In the genomic region with DNA sequence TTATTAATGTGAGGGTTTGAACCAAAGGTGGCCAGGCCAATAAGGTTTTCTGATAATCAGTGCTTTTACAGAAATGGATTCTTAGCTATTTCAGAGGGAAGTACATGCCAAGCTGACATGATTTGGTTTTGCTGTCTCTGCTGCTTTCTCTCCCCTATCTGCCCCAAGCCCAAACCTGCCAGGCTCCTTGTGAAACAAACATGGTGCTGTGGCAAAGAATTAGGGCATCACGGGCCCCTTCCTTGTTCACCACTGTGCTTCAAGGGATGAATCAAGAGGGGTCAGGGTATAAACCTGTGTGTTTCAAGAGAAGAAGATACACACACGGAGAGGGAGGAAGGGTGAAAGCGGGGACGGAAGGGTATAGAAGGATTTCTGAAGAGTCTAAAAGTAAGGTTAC, we compare ENCODE assay signal across 17 cellular contexts. TPM values are rescaled to one million over a fixed set of nuclear protein-coding genes. Genes with fewer than 3 reads are reported as not detected.
DNase-seq lines count a peak whose midpoint lies in the region; ATAC-seq and TF ChIP-seq lines count a peak whose summit lies in the region.
"Had no signal": no experiment of that assay in that cellular context is flagged by ENCODE, and none has a peak within 500 bp of the region (broad histone marks: within the 10 kb centered on the region; RNA-seq: fewer than 3 reads in every experiment).

No MANE protein-coding gene starts in this region.

- peaks cover 18% of the 10 kb centered on the region; the same call in 1 of the 2 replicates for H3K36me3 ChIP-seq in ACC112 (ENCODE audit: insufficient read depth, low read length)
- H3K36me3 ChIP-seq in GM23338 (ENCODE audit: insufficient read depth) = no peaks in the 10 kb centered on the region
- peaks cover 34 to 44% of the 10 kb centered on the region in 2 donors for H3K36me3 ChIP-seq in ascending aorta
- H3K36me3 ChIP-seq: BE2C had no signal

- no peak overlapping the region for H3K4me3 ChIP-seq in ACC112 (ENCODE audit: low read depth, low read length)
- no peak overlapping the region for H3K4me3 ChIP-seq in GM23338
- H3K4me3 ChIP-seq in ascending aorta = no peak overlapping the region
- H3K4me3 ChIP-seq: MG63, psoas muscle had no signal

- H3K79me2 ChIP-seq in ACC112 (ENCODE audit: control insufficient read depth, insufficient read depth, low read length, unreplicated experiment) (peaks cover 4% of the 10 kb centered on the region), GM23338 (replicated peaks; ENCODE audit: insufficient read depth) (no peaks in the 10 kb centered on the region)

- no peak overlapping the region for H2AFZ ChIP-seq in ACC112 (ENCODE audit: low read length, unreplicated experiment)
- H2AFZ ChIP-seq in GM23338 = no peak overlapping the region

- peaks cover 2% of the 10 kb centered on the region; the same call in 1 of the 3 replicates for H3K36me3 Mint-ChIP-seq in GM23338 (ENCODE audit: low read depth)
- H3K36me3 Mint-ChIP-seq in naive B cell = peaks cover 18 to 24% of the 10 kb centered on the region in 2 donors

- no peak for ATAC-seq in GM23338
- peak in 1 of 2 donors; percentile 15 for ATAC-seq in naive B cell (ENCODE audit: low read depth in 2 of 2)
- ATAC-seq in GM18861 (IDR thresholded peaks at IDR 0.05; ENCODE audit: unreplicated experiment) = no peak
- ATAC-seq: psoas muscle had no signal

- no peaks in the 10 kb centered on the region for H3K27me3 ChIP-seq in ACC112 (ENCODE audit: insufficient read depth, low read length)
- no peaks in the 10 kb centered on the region for H3K27me3 ChIP-seq in GM23338 (ENCODE audit: insufficient read depth)
- H3K27me3 ChIP-seq in ascending aorta = no peaks in the 10 kb centered on the region
- H3K27me3 ChIP-seq: BE2C, MG63 had no signal

- H3K4me1 ChIP-seq in ACC112 (ENCODE audit: control insufficient read depth, insufficient read depth, low read length, unreplicated experiment) (peaks cover 12% of the 10 kb centered on the region), GM23338 (ENCODE audit: insufficient read depth) (no peaks in the 10 kb centered on the region), ascending aorta (peaks cover 0 to 13% of the 10 kb centered on the region in 2 donors)
- H3K4me1 ChIP-seq: BE2C, psoas muscle had no signal

- H3F3A ChIP-seq in GM23338 (replicated peaks; ENCODE audit: low read depth) = no peaks in the 10 kb centered on the region

- TF ChIP-seq CTCF in GM23338 (conservative IDR thresholded peaks at IDR 0.05; ENCODE audit: low read depth in 2 of 2) (no peak), ascending aorta (IDR thresholded peaks at IDR 0.05) (no peak)

- H3K9me2 ChIP-seq in GM23338 (ENCODE audit: insufficient read depth) = no peaks in the 10 kb centered on the region

- H3K9me3 Mint-ChIP-seq in GM23338 (no peaks in the 10 kb centered on the region), naive B cell (no peaks in the 10 kb centered on the region)

- H3K27me3 Mint-ChIP-seq in GM23338 (ENCODE audit: insufficient read depth, low read depth, poor library complexity) (peaks cover 4% of the 10 kb centered on the region), naive B cell (no peaks in the 10 kb centered on the region)

- H3K4me1 Mint-ChIP-seq in GM23338 (peaks cover 7% of the 10 kb centered on the region; the same call in 2 of the 3 replicates), naive B cell (peaks cover 27 to 78% (median 44%) of the 10 kb centered on the region in 3 donors)

- H3K27ac ChIP-seq in ACC112 (ENCODE audit: low read depth, low read length) = peak overlapping the region; percentile 60
- no peak overlapping the region for H3K27ac ChIP-seq in GM23338 (ENCODE audit: low read depth)
- peak overlapping the region; percentile 18 to 35 for H3K27ac ChIP-seq in ascending aorta
- H3K27ac ChIP-seq: HL-60, psoas muscle had no signal

- intact Hi-C loops in ascending aorta (cut with DNase I) = no loop called here

- H3K4me2 ChIP-seq in GM23338 = no peak overlapping the region

- DNase-seq in GM23338 (ENCODE audit: low spot score) = no peak
- DNase-seq in ascending aorta (ENCODE audit: low spot score in 2 of 2) = no peak
- DNase-seq in naive B cell = no peak
- DNase-seq in hypothalamus (lab: John Stamatoyannopoulos, UW) = no peak
- DNase-seq in amniotic stem cell (lab: John Stamatoyannopoulos, UW) = no peak
- DNase-seq in NCI-H2107 (lab: John Stamatoyannopoulos, UW) = no peak
- DNase-seq: activated CD4-positive, CD25-positive, alpha-beta regulatory T cell; BE2C; MG63; NCI-H446 treated with DMSO at 0.1 percent for 48 hours; psoas muscle; SHP77; stimulated activated CD4-positive, alpha-beta T cell treated with anti-CD3 and anti-CD28 coated beads, Interleukin-4, amount 100 ng/mL, for 1 hour; stimulated activated naive CD8-positive, alpha-beta T cell treated with anti-CD3 and anti-CD28 coated beads, Interleukin-15, Interleukin-2, amounts not matched to agents 100 U/mL and 50 U/mL, for 24 hours had no signal

- H3K4me3 Mint-ChIP-seq in GM23338 = no peak overlapping the region
- H3K4me3 Mint-ChIP-seq in naive B cell = peak overlapping the region in 2 of 8 donors; percentile 37 to 55

- no peaks in the 10 kb centered on the region for H4K20me1 ChIP-seq in GM23338 (replicated peaks; ENCODE audit: insufficient read depth)

- H3K27ac Mint-ChIP-seq in GM23338 = 0 out of 2 replicates have a peak overlapping the region, but pooled peaks have one; percentile 61
- peak overlapping the region; percentile 16 to 98 (median 90) for H3K27ac Mint-ChIP-seq in naive B cell

- H3K9me3 ChIP-seq in ascending aorta = no peaks in the 10 kb centered on the region
- H3K9me3 ChIP-seq: BE2C, MG63, psoas muscle had no signal

TF ChIP-seq in GM23338, 12 proteins besides CTCF, POLR2A, EP300 and RAD21:
- TF ChIP-seq POLR2AphosphoS5 (IDR thresholded peaks at IDR 0.05; ENCODE audit: low read depth) = no peak
- no peak for TF ChIP-seq JUNB (IDR thresholded peaks at IDR 0.05; ENCODE audit: unreplicated experiment)
- no peak for TF ChIP-seq EZH2phosphoT487 (IDR thresholded peaks at IDR 0.05; ENCODE audit: unreplicated experiment)

RNA-seq across cellular contexts. Expression of gene SMU1, which starts 41.3 kb away (rescaled TPM):
- total RNA-seq in GM23338 (2014; rRNA removed; shearing (Covaris generic)) = 23.3 and 23.8 TPM in 2 replicates
- polyA plus RNA-seq in GM23338 (2016; fragmentation: Nextera tagmentation; extraction: Ambion mirVana) (12.8 and 14.3 TPM in 2 replicates), naive B cell (ENCODE audit: low read depth in 6 of 6) (10 to 100 TPM; 19.6 to 44.5 (median 25.8) TPM)
- total RNA-seq in ascending aorta = 7.2 TPM

RNA-seq across cellular contexts. Expression of gene B4GALT1, which starts 49.3 kb away (rescaled TPM):
- total RNA-seq in GM23338 (2014; rRNA removed; shearing (Covaris generic)) = 14.7 and 15.8 TPM in 2 replicates
- polyA plus RNA-seq in GM23338 (2016; fragmentation: Nextera tagmentation; extraction: Ambion mirVana) (6.3 and 7.0 TPM in 2 replicates), naive B cell (ENCODE audit: low read depth in 6 of 6) (100 to 1,000 TPM in 1 of 6 donors, 10 to 100 TPM in 5; 30.4 to 112 (median 72.8) TPM)
- 100 TPM for total RNA-seq in ascending aorta
